11 cellular contexts compared by ENCODE assay signal in the genomic region with DNA sequence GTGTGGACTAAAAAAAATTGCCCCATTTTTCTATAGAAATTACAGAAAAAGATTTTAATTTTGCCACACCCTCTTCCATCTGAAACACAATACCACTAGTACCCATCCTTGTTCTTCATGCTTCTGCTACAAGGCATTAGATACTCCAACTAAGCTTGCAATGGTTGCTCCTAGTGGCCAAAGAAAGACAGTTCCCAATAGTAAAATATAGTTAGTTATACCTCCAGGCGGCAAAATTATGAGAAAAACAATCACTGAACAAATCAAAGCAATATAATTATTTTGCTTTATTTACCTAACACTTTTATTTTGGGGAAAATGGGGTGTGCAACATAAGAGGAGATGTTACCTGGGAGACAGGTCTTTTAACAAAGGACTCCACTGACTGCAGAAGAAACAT.
DNase-seq lines count a peak whose midpoint lies in the region; ATAC-seq and TF ChIP-seq lines count a peak whose summit lies in the region.
"Had no signal": no experiment of that assay in that cellular context is flagged by ENCODE, and none has a peak within 500 bp of the region (broad histone marks: within the 10 kb centered on the region; RNA-seq: fewer than 3 reads in every experiment).

No MANE protein-coding gene starts in this region.

- H3K36me3 ChIP-seq in GM23338 (ENCODE audit: insufficient read depth), result no peaks in the 10 kb centered on the region
- H3K36me3 ChIP-seq in kidney epithelial cell (ENCODE audit: control insufficient read depth, insufficient read depth, low read length), result no peaks in the 10 kb centered on the region

- ATAC-seq in GM23338 (peak; percentile 53), HG03378 (IDR thresholded peaks at IDR 0.05; ENCODE audit: unreplicated experiment) (no peak)

- peak in 1 of 2 experiments; percentile 57; a peak in 3 of 4 replicates for TF ChIP-seq CTCF in GM23338 (conservative IDR thresholded peaks at IDR 0.05; ENCODE audit: low read depth in 2 of 2)
- peak; percentile 52 for TF ChIP-seq CTCF in VCaP (conservative IDR thresholded peaks at IDR 0.05)
- TF ChIP-seq CTCF in kidney epithelial cell (IDR thresholded peaks at IDR 0.05; ENCODE audit: insufficient read depth, low read length, poor library complexity, severe bottlenecking), result peak; percentile 9

- no peaks in the 10 kb centered on the region for H3K9me3 Mint-ChIP-seq in GM23338
- H3K9me3 Mint-ChIP-seq: dendritic cell treated with granulocyte-macrophage colony-stimulating factor and Interleukin-4, amounts not matched to agents 40 ng/mL and 50 ng/mL, for 4 days had no signal

- H3K27ac ChIP-seq in GM23338 (ENCODE audit: low read depth), result no peak overlapping the region
- H3K27ac ChIP-seq in VCaP, result no peak overlapping the region; the same call in 1 of the 2 replicates

- H3K4me3 ChIP-seq in GM23338, result no peak overlapping the region
- no peak overlapping the region for H3K4me3 ChIP-seq in kidney epithelial cell (ENCODE audit: low read depth, low read length)

- H2AFZ ChIP-seq in GM23338, result no peak overlapping the region

- no peaks in the 10 kb centered on the region for H3K79me2 ChIP-seq in GM23338 (replicated peaks; ENCODE audit: insufficient read depth)

- H3K27me3 ChIP-seq in GM23338 (ENCODE audit: insufficient read depth) (no peaks in the 10 kb centered on the region), kidney epithelial cell (ENCODE audit: control insufficient read depth, insufficient read depth, low read length) (no peaks in the 10 kb centered on the region)

- H3K4me1 ChIP-seq in GM23338 (ENCODE audit: insufficient read depth), result peaks cover 7% of the 10 kb centered on the region; the same call in 1 of the 2 replicates

- peak; percentile 7 for DNase-seq in SIG-M5 treated with dmso at 0.1 percent for 504 hours (lab: John Stamatoyannopoulos, UW; ENCODE audit: unreplicated experiment)
- no peak for DNase-seq in SIG-M5 (lab: John Stamatoyannopoulos, UW)
- peak; percentile 27 for DNase-seq in GM23338 (ENCODE audit: low spot score)
- no peak for DNase-seq in kidney epithelial cell (ENCODE audit: low read depth)
- DNase-seq in NCI-H1092 (lab: John Stamatoyannopoulos, UW), result no peak
- DNase-seq in ureter (ENCODE audit: low spot score), result no peak
- DNase-seq: NCI-H226, small intestine had no signal

- H3K27me3 Mint-ChIP-seq in GM23338 (ENCODE audit: insufficient read depth, low read depth, poor library complexity), result no peaks in the 10 kb centered on the region
- H3K27me3 Mint-ChIP-seq: dendritic cell treated with granulocyte-macrophage colony-stimulating factor and Interleukin-4, amounts not matched to agents 40 ng/mL and 50 ng/mL, for 4 days had no signal

- peaks cover 7% of the 10 kb centered on the region; the same call in 1 of the 2 replicates for H4K20me1 ChIP-seq in GM23338 (replicated peaks; ENCODE audit: insufficient read depth)

- no peak overlapping the region for H3K27ac Mint-ChIP-seq in GM23338
- H3K27ac Mint-ChIP-seq: dendritic cell treated with granulocyte-macrophage colony-stimulating factor and Interleukin-4, amounts not matched to agents 40 ng/mL and 50 ng/mL, for 4 days had no signal

- no peaks in the 10 kb centered on the region for H3F3A ChIP-seq in GM23338 (replicated peaks; ENCODE audit: low read depth)

- H3K9me2 ChIP-seq in GM23338 (ENCODE audit: insufficient read depth), result no peaks in the 10 kb centered on the region

- no peak overlapping the region for H3K4me2 ChIP-seq in GM23338

- peaks cover 8% of the 10 kb centered on the region; the same call in 2 of the 3 replicates for H3K4me1 Mint-ChIP-seq in GM23338

- no peaks in the 10 kb centered on the region for H3K36me3 Mint-ChIP-seq in GM23338 (ENCODE audit: low read depth)

- H3K4me3 Mint-ChIP-seq in GM23338, result no peak overlapping the region
- H3K4me3 Mint-ChIP-seq: dendritic cell treated with granulocyte-macrophage colony-stimulating factor and Interleukin-4, amounts not matched to agents 40 ng/mL and 50 ng/mL, for 4 days had no signal

TF ChIP-seq in GM23338, 12 proteins besides CTCF, POLR2A, EP300 and RAD21 (continues in another document):
- TF ChIP-seq, protein P1, sequence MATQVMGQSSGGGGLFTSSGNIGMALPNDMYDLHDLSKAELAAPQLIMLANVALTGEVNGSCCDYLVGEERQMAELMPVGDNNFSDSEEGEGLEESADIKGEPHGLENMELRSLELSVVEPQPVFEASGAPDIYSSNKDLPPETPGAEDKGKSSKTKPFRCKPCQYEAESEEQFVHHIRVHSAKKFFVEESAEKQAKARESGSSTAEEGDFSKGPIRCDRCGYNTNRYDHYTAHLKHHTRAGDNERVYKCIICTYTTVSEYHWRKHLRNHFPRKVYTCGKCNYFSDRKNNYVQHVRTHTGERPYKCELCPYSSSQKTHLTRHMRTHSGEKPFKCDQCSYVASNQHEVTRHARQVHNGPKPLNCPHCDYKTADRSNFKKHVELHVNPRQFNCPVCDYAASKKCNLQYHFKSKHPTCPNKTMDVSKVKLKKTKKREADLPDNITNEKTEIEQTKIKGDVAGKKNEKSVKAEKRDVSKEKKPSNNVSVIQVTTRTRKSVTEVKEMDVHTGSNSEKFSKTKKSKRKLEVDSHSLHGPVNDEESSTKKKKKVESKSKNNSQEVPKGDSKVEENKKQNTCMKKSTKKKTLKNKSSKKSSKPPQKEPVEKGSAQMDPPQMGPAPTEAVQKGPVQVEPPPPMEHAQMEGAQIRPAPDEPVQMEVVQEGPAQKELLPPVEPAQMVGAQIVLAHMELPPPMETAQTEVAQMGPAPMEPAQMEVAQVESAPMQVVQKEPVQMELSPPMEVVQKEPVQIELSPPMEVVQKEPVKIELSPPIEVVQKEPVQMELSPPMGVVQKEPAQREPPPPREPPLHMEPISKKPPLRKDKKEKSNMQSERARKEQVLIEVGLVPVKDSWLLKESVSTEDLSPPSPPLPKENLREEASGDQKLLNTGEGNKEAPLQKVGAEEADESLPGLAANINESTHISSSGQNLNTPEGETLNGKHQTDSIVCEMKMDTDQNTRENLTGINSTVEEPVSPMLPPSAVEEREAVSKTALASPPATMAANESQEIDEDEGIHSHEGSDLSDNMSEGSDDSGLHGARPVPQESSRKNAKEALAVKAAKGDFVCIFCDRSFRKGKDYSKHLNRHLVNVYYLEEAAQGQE (IDR thresholded peaks at IDR 0.05; ENCODE audit: unreplicated experiment), result no peak
- TF ChIP-seq POLR2AphosphoS5 (IDR thresholded peaks at IDR 0.05; ENCODE audit: low read depth) (no peak), CREB1 (CRISPR knock-in tag; IDR thresholded peaks at IDR 0.05; ENCODE audit: low read depth) (no peak), JUNB (IDR thresholded peaks at IDR 0.05; ENCODE audit: unreplicated experiment) (no peak), EZH2 (IDR thresholded peaks at IDR 0.05; ENCODE audit: low read depth, unreplicated experiment) (no peak)
- TF ChIP-seq, protein P2, sequence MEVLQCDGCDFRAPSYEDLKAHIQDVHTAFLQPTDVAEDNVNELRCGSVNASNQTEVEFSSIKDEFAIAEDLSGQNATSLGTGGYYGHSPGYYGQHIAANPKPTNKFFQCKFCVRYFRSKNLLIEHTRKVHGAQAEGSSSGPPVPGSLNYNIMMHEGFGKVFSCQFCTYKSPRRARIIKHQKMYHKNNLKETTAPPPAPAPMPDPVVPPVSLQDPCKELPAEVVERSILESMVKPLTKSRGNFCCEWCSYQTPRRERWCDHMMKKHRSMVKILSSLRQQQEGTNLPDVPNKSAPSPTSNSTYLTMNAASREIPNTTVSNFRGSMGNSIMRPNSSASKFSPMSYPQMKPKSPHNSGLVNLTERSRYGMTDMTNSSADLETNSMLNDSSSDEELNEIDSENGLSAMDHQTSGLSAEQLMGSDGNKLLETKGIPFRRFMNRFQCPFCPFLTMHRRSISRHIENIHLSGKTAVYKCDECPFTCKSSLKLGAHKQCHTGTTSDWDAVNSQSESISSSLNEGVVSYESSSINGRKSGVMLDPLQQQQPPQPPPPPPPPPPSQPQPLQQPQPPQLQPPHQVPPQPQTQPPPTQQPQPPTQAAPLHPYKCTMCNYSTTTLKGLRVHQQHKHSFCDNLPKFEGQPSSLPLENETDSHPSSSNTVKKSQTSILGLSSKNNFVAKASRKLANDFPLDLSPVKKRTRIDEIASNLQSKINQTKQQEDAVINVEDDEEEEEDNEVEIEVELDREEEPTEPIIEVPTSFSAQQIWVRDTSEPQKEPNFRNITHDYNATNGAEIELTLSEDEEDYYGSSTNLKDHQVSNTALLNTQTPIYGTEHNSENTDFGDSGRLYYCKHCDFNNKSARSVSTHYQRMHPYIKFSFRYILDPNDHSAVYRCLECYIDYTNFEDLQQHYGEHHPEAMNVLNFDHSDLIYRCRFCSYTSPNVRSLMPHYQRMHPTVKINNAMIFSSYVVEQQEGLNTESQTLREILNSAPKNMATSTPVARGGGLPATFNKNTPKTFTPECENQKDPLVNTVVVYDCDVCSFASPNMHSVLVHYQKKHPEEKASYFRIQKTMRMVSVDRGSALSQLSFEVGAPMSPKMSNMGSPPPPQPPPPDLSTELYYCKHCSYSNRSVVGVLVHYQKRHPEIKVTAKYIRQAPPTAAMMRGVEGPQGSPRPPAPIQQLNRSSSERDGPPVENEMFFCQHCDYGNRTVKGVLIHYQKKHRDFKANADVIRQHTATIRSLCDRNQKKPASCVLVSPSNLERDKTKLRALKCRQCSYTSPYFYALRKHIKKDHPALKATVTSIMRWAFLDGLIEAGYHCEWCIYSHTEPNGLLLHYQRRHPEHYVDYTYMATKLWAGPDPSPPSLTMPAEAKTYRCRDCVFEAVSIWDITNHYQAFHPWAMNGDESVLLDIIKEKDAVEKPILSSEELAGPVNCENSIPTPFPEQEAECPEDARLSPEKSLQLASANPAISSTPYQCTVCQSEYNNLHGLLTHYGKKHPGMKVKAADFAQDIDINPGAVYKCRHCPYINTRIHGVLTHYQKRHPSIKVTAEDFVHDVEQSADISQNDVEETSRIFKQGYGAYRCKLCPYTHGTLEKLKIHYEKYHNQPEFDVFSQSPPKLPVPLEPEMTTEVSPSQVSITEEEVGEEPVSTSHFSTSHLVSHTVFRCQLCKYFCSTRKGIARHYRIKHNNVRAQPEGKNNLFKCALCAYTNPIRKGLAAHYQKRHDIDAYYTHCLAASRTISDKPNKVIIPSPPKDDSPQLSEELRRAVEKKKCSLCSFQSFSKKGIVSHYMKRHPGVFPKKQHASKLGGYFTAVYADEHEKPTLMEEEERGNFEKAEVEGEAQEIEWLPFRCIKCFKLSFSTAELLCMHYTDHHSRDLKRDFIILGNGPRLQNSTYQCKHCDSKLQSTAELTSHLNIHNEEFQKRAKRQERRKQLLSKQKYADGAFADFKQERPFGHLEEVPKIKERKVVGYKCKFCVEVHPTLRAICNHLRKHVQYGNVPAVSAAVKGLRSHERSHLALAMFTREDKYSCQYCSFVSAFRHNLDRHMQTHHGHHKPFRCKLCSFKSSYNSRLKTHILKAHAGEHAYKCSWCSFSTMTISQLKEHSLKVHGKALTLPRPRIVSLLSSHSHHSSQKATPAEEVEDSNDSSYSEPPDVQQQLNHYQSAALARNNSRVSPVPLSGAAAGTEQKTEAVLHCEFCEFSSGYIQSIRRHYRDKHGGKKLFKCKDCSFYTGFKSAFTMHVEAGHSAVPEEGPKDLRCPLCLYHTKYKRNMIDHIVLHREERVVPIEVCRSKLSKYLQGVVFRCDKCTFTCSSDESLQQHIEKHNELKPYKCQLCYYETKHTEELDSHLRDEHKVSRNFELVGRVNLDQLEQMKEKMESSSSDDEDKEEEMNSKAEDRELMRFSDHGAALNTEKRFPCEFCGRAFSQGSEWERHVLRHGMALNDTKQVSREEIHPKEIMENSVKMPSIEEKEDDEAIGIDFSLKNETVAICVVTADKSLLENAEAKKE (CRISPR knock-in tag; IDR thresholded peaks at IDR 0.05), result no peak

Comparison
In these comparisons a context has a peak if more than half of its experiments do, and no peak if none do; other contexts are left out.
1. DNase-seq: peak in SIG-M5 treated with dmso at 0.1 percent for 504 hours (single experiment) and GM23338 (single experiment); none in SIG-M5 (single experiment), kidney epithelial cell (single experiment), NCI-H1092 (single experiment) and ureter (single experiment).